ENCODE assay signal across 1 cellular context in the genomic region with DNA sequence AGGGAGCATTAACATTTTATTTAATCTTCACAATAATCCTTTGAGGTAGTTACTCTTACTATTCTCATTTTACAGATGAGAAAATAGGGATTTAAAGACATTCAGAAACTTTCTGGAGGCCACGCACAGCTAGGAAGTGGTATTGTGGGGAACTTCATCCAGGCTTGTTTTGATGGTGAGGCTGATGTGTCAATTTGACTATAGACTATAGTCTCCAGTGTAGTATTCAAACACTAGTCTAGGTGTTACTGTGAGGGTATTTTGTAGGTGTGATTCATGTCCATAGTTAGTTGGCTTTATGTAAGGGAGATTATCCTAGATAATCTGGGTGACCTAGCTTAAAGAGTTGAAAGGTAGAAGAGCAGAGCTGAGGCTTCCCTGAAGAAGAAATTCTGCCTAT.
TF ChIP-seq lines count a peak whose summit lies in the region.

No MANE protein-coding gene starts in this region.

TF ChIP-seq in K562, 482 proteins besides CTCF, POLR2A, EP300 and RAD21 (continued from another document):
- TF ChIP-seq SP1 (CRISPR knock-in tag; IDR thresholded peaks at IDR 0.05) (no peak), TRIM28 (IDR thresholded peaks at IDR 0.05) (no peak), HDGF (IDR thresholded peaks at IDR 0.05) (no peak), NR4A1 (CRISPR knock-in tag; IDR thresholded peaks at IDR 0.05) (no peak), NR4A1 (tag; IDR thresholded peaks at IDR 0.05) (no peak), ZNF212 (CRISPR knock-in tag; IDR thresholded peaks at IDR 0.05) (no peak), STAT6 (CRISPR knock-in tag; IDR thresholded peaks at IDR 0.05) (no peak), RBFOX2 (IDR thresholded peaks at IDR 0.05; ENCODE audit: low read depth, low read length) (no peak), ZNF121 (CRISPR knock-in tag; conservative IDR thresholded peaks at IDR 0.05) (no peak), ATF7 (IDR thresholded peaks at IDR 0.05) (no peak), C11orf30 (IDR thresholded peaks at IDR 0.05; ENCODE audit: low read depth) (no peak), STAT5B (CRISPR knock-in tag; IDR thresholded peaks at IDR 0.05) (no peak), TRIM25 (IDR thresholded peaks at IDR 0.05; ENCODE audit: borderline replicate concordance) (no peak), NFIC (IDR thresholded peaks at IDR 0.05) (no peak), MXI1 (IDR thresholded peaks at IDR 0.05; ENCODE audit: low read depth, low read length) (no peak), HNRNPUL1 (IDR thresholded peaks at IDR 0.05; ENCODE audit: low read length) (no peak), ZFX (CRISPR knock-in tag; IDR thresholded peaks at IDR 0.05) (no peak), ZBED1 (IDR thresholded peaks at IDR 0.05) (no peak)
- TF ChIP-seq, protein P1, sequence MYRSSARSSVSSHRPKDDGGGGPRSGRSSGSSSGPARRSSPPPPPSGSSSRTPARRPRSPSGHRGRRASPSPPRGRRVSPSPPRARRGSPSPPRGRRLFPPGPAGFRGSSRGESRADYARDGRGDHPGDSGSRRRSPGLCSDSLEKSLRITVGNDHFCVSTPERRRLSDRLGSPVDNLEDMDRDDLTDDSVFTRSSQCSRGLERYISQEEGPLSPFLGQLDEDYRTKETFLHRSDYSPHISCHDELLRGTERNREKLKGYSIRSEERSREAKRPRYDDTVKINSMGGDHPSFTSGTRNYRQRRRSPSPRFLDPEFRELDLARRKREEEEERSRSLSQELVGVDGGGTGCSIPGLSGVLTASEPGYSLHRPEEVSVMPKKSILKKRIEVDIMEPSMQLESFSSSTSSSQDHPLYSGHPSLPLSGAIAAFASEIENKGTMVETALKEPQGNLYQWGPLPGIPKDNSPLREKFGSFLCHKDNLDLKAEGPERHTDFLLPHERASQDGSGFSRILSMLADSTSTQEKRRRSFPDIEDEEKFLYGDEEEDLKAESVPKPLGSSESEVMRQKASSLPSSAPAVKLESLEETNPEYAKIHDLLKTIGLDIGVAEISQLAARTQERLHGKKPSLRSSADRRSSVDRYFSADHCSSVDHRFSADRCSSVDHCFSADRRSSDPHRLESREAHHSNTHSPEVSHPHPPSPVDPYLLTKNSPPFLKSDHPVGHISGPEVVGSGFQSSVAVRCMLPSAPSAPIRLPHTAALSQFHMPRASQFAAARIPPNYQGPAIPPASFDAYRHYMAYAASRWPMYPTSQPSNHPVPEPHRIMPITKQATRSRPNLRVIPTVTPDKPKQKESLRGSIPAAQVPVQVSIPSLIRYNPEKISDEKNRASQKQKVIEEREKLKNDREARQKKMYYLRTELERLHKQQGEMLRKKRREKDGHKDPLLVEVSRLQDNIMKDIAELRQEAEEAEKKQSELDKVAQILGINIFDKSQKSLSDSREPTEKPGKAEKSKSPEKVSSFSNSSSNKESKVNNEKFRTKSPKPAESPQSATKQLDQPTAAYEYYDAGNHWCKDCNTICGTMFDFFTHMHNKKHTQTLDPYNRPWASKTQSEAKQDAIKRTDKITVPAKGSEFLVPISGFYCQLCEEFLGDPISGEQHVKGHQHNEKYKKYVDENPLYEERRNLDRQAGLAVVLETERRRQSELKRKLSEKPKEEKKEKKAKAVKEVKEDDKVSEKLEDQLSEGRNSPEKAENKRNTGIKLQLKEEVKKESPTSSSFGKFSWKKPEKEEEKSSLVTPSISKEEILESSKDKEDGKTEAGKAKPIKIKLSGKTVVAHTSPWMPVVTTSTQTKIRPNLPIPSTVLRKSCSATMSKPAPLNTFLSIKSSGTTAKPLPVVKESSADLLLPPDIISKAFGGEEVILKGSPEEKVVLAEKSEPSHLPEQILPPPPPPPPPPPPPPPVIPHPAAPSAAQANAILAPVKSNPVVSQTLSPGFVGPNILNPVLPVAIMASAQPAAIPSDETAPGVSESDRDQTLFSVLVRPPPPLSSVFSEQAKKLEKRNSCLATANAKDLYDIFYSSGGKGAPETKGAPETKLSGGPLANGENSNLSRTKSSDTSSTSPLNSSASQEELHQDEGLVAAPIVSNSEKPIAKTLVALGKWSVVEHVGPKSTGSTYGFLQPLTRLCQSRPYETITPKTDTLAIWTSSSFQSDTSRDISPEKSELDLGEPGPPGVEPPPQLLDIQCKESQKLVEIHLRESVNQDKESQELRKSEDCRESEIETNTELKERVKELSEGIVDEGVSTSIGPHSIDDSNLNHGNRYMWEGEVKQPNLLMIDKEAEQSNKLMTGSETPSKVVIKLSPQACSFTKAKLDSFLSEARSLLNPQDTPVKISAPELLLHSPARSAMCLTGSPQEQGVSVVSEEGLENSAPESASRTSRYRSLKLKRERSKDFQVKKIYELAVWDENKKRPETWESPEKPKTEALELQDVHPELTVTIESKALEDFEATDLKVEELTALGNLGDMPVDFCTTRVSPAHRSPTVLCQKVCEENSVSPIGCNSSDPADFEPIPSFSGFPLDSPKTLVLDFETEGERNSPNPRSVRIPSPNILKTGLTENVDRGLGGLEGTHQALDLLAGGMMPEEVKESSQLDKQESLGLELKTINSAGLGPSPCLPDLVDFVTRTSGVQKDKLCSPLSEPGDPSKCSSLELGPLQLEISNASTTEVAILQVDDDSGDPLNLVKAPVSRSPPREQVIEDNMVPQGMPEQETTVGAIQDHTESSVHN (IDR thresholded peaks at IDR 0.05; ENCODE audit: borderline replicate concordance in 1 of 2, low read depth in 1 of 2): no peak
